In genomic region chr12:133038310-133038709, GRCh38 we compare ENCODE assay signal across 9 cellular contexts. TPM values are rescaled to one million over a fixed set of nuclear protein-coding genes. Genes with fewer than 3 reads are reported as not detected.
DNase-seq lines count a peak whose midpoint lies in the region; ATAC-seq and TF ChIP-seq lines count a peak whose summit lies in the region.
"Had no signal": no experiment of that assay in that cellular context is flagged by ENCODE, and none has a peak within 500 bp of the region (broad histone marks: within the 10 kb centered on the region; RNA-seq: fewer than 3 reads in every experiment).

No MANE protein-coding gene starts in this region.

- H3K27me3 Mint-ChIP-seq in chondrocyte (ENCODE audit: low read depth) = peaks cover 1% of the 10 kb centered on the region
- H3K27me3 Mint-ChIP-seq in naive B cell = peaks cover 5 to 14% (median 8%) of the 10 kb centered on the region in 3 donors

- DNase-seq in AG10803 (ENCODE audit: low read depth) (no peak), chondrocyte (ENCODE audit: low spot score) (no peak), naive B cell (no peak), NCI-H345 treated with DMSO at 0.1 percent for 48 hours (lab: John Stamatoyannopoulos, UW; ENCODE audit: unreplicated experiment) (no peak), cortex of kidney (lab: John Stamatoyannopoulos, UW) (no peak)
- no peak for DNase-seq in Jurkat, Clone E6-1 (ENCODE audit: low read depth, low spot score)
- DNase-seq: NCI-H345 had no signal

- ATAC-seq in naive B cell (ENCODE audit: low read depth in 2 of 2) (no peak), HG02759 (IDR thresholded peaks at IDR 0.05; ENCODE audit: unreplicated experiment) (no peak), HG02884 (IDR thresholded peaks at IDR 0.05; ENCODE audit: unreplicated experiment) (no peak)

- H3K9me3 Mint-ChIP-seq in chondrocyte (ENCODE audit: low read depth) (peaks cover 49% of the 10 kb centered on the region), naive B cell (peaks cover 16 to 81% (median 69%) of the 10 kb centered on the region in 7 donors)

- peak overlapping the region; percentile 72 for H3K4me3 ChIP-seq in AG10803 (ENCODE audit: low read length)
- peak overlapping the region; percentile 68 for H3K4me3 ChIP-seq in Jurkat, Clone E6-1 (ENCODE audit: low read length)

- TF ChIP-seq CTCF in AG10803 (conservative IDR thresholded peaks at IDR 0.05; ENCODE audit: low read length) = no peak
- no peak for TF ChIP-seq CTCF in chondrocyte (IDR thresholded peaks at IDR 0.05)

- H3K4me3 Mint-ChIP-seq in chondrocyte (ENCODE audit: unreplicated experiment) = peak overlapping the region; percentile 85
- H3K4me3 Mint-ChIP-seq in naive B cell = peak overlapping the region in 7 of 8 donors; percentile 82 to 97 (median 95)

- H3K36me3 Mint-ChIP-seq in chondrocyte (ENCODE audit: low read depth) (peaks cover 41% of the 10 kb centered on the region), naive B cell (peaks cover 21 to 59% of the 10 kb centered on the region in 2 donors)

- H3K27ac Mint-ChIP-seq in chondrocyte (ENCODE audit: unreplicated experiment) (peak overlapping the region; percentile 97), naive B cell (peak overlapping the region in 5 of 6 donors; percentile 6 to 99 (median 94))

- H3K4me1 Mint-ChIP-seq in chondrocyte (ENCODE audit: low read depth) (peaks cover 12% of the 10 kb centered on the region), naive B cell (peaks cover 7 to 22% (median 13%) of the 10 kb centered on the region in 3 donors)

RNA-seq across cellular contexts. Expression of gene ZNF84, which starts 1.0 kb away (rescaled TPM):
- polyA plus RNA-seq in Jurkat, Clone E6-1 (2012; ENCODE audit: insufficient read depth, insufficient read length) = 10.6 TPM
- total RNA-seq in chondrocyte = 32.0 to 42.0 TPM (median 33.2 TPM) in 3 replicates
- 10 to 100 TPM; 15.7 to 27.2 (median 20.7) TPM for polyA plus RNA-seq in naive B cell (ENCODE audit: low read depth in 6 of 6)

RNA-seq across cellular contexts. Expression of gene ZNF140, which starts 42.4 kb away (rescaled TPM):
- polyA plus RNA-seq in Jurkat, Clone E6-1 (2012; ENCODE audit: insufficient read depth, insufficient read length) = 2.1 TPM
- 13.0 to 16.6 TPM (median 13.3 TPM) in 3 replicates for total RNA-seq in chondrocyte
- polyA plus RNA-seq in naive B cell (ENCODE audit: low read depth in 6 of 6) = 10 to 100 TPM; 21.1 to 32.6 (median 28.3) TPM

RNA-seq across cellular contexts. Expression of gene ZNF26, which starts 52.1 kb away (rescaled TPM):
- 4.1 TPM for polyA plus RNA-seq in Jurkat, Clone E6-1 (2012; ENCODE audit: insufficient read depth, insufficient read length)
- 8.0 to 10.0 TPM (median 9.6 TPM) in 3 replicates for total RNA-seq in chondrocyte
- 10 to 100 TPM; 13.3 to 29.2 (median 17.9) TPM for polyA plus RNA-seq in naive B cell (ENCODE audit: low read depth in 6 of 6)
